In the genomic region with DNA sequence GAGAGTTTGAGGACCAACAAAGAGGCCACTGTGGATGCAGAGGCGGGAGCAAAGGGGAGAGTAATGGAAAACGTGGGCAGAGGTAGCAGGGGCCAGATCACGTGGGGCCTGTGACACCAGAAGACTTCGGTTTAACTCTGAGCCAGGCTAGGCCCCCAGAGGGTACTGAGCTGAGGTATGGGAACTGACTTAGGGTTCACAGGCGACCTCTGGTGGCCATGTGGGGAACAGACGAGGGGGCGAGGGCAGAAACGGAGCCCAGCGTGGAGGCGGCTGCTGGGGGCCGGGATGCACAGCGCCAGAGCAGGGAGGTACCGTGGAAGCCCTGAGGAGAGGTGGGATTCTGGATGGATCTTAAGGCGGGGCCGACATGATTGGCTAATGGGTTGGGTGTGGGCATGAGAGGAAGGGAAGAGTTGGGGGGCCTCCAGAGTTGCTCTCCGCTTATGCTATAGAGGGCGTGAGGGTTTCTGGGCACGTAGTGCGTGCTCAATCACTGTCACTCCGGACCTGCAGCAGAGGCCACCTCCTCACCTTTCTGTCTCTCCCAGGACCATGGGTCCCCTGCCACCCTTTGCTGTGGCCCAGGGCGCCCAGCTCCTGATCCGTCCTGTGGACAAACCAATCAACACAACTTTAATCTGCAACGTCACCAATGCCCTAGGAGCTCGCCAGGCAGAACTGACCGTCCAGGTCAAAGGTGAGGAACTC, we compare ENCODE assay signal across 8 cellular contexts. TPM values are rescaled to one million over a fixed set of nuclear protein-coding genes. Genes with fewer than 3 reads are reported as not detected.
DNase-seq lines count a peak whose midpoint lies in the region; ATAC-seq and TF ChIP-seq lines count a peak whose summit lies in the region.

No MANE protein-coding gene starts in this region.

- TF ChIP-seq CTCF in neural crest cell (conservative IDR thresholded peaks at IDR 0.05): peak; percentile 85

- in situ Hi-C loops in ACHN (cut with HindIII; ENCODE audit: low pct_ligation_motif_present, low pct_unique_long_range_greater_than_20kb, low sequenced_read_pairs): no loop called here

- H3K4me1 Mint-ChIP-seq in neural crest cell: peaks cover 4% of the 10 kb centered on the region

- DNase-seq in ACHN: peak; percentile 41
- DNase-seq in NOMO-1 (lab: John Stamatoyannopoulos, UW; ENCODE audit: unreplicated experiment in 2 of 2): peak; percentile 25 to 42
- peak; percentile 71 for DNase-seq in activated CD8-positive, alpha-beta memory T cell treated with anti-CD3 and anti-CD28 coated beads, Interleukin-2, amount 50 U/mL, for 4 hours
- DNase-seq in neural crest cell (ENCODE audit: low read depth, low spot score): peak; percentile 79
- peak; percentile 45 for DNase-seq in superior temporal gyrus (ENCODE audit: extremely low spot score)

- no peaks in the 10 kb centered on the region for H3K9me3 Mint-ChIP-seq in neural crest cell

- ATAC-seq in GM18511 (IDR thresholded peaks at IDR 0.05; ENCODE audit: unreplicated experiment) (peak; percentile 62), esophagus mucosa (peak; percentile 34), HG03139 (IDR thresholded peaks at IDR 0.05; ENCODE audit: unreplicated experiment) (no peak)

- no peak overlapping the region for H3K4me3 Mint-ChIP-seq in neural crest cell

- no peaks in the 10 kb centered on the region for H3K27me3 Mint-ChIP-seq in neural crest cell (ENCODE audit: low read depth)

- peak overlapping the region; percentile 9 for H3K27ac Mint-ChIP-seq in neural crest cell (ENCODE audit: unreplicated experiment)

- peaks cover 17% of the 10 kb centered on the region for H3K36me3 Mint-ChIP-seq in neural crest cell (ENCODE audit: low read depth)

RNA-seq across cellular contexts. Expression of gene PVR, which starts 13.7 kb away (rescaled TPM):
- 11.8 TPM for total RNA-seq in esophagus mucosa
- 20.4 and 22.5 TPM in 2 replicates for total RNA-seq in neural crest cell

RNA-seq across cellular contexts. Expression of gene CEACAM19, which starts 13.9 kb away (rescaled TPM):
- total RNA-seq in esophagus mucosa (8.0 TPM), neural crest cell (5.0 and 6.1 TPM in 2 replicates)

RNA-seq across cellular contexts. Expression of gene CEACAM16, which starts 41.6 kb away (rescaled TPM):
- not detected for total RNA-seq in esophagus mucosa
- total RNA-seq in neural crest cell: not detected in 2 replicates

RNA-seq across cellular contexts. Expression of gene IGSF23, which starts 44.0 kb away (rescaled TPM):
- not detected for total RNA-seq in esophagus mucosa
- total RNA-seq in neural crest cell: not detected in 2 replicates
